1 cellular context compared by ENCODE assay signal in genomic region chr2:8573234-8573941, GRCh38.
TF ChIP-seq lines count a peak whose summit lies in the region.

No MANE protein-coding gene starts in this region.

TF ChIP-seq in IMR-90, 13 proteins besides CTCF, POLR2A, EP300 and RAD21 (continued from another document):
- no peak for TF ChIP-seq ELK1 (IDR thresholded peaks at IDR 0.05; ENCODE audit: borderline replicate concordance, low read depth, low read length)
